ENCODE assay signal across 1 cellular context in genomic region chr2:152546230-152546837, GRCh38.
A peak's percentile ranks its signal among the peaks of the same experiment; 100 is the strongest.
TF ChIP-seq lines count a peak whose summit lies in the region.

No MANE protein-coding gene starts in this region.

TF ChIP-seq in K562, 482 proteins besides CTCF, POLR2A, EP300 and RAD21 (continued from another document):
- TF ChIP-seq MGA (IDR thresholded peaks at IDR 0.05), result 0 out of 2 replicates have a peak, but pooled peaks have one; percentile 19
- TF ChIP-seq YY1 (IDR thresholded peaks at IDR 0.05; ENCODE audit: borderline replicate concordance in 1 of 3, control insufficient read depth in 1 of 3, extremely low read depth in 1 of 3, insufficient read depth in 3 of 3, insufficient read length in 1 of 3, insufficient replicate concordance in 2 of 3, low read depth in 1 of 3, low read length in 2 of 3), result peak in 1 of 3 experiments; percentile 7
